ENCODE assay signal across 9 cellular contexts in genomic region chr19:45952691-45953505, GRCh38. TPM values are rescaled to one million over a fixed set of nuclear protein-coding genes. Genes with fewer than 3 reads are reported as not detected.
DNase-seq lines count a peak whose midpoint lies in the region; ATAC-seq and TF ChIP-seq lines count a peak whose summit lies in the region.
"Had no signal": no experiment of that assay in that cellular context is flagged by ENCODE, and none has a peak within 500 bp of the region (broad histone marks: within the 10 kb centered on the region; RNA-seq: fewer than 3 reads in every experiment).

No MANE protein-coding gene starts in this region.

- H3K9me3 Mint-ChIP-seq in activated CD4-positive, alpha-beta T cell treated with anti-CD3 and anti-CD28 coated beads for 36 hours (ENCODE audit: low read depth): peaks cover 3% of the 10 kb centered on the region

- WGBS in body of pancreas, 2 donors: 1 to 4% methylated on average over 23 to 43 of the region's 43 CpGs

- H3K4me1 ChIP-seq in body of pancreas: peaks cover 10% of the 10 kb centered on the region

- H3K4me1 Mint-ChIP-seq in activated CD4-positive, alpha-beta T cell treated with anti-CD3 and anti-CD28 coated beads for 36 hours: peaks cover 9% of the 10 kb centered on the region

- H3K27me3 ChIP-seq in body of pancreas: no peaks in the 10 kb centered on the region

- no peaks in the 10 kb centered on the region for H3K36me3 ChIP-seq in body of pancreas (replicated peaks in 1 of 2; ENCODE audit: insufficient read depth in 1 of 2, low read depth in 2 of 2)

- H3K27me3 Mint-ChIP-seq in activated CD4-positive, alpha-beta T cell treated with anti-CD3 and anti-CD28 coated beads for 36 hours: peaks cover 24% of the 10 kb centered on the region

- intact Hi-C loops in activated CD4-positive, alpha-beta T cell treated with anti-CD3 and anti-CD28 coated beads for 36 hours (cut with DNase I, micrococcal nuclease): no loop called here
- intact Hi-C loops in body of pancreas (cut with DNase I): no loop called here
- intact Hi-C loops in posterior vena cava (cut with DNase I): no loop called here

- no peak overlapping the region for H3K4me3 ChIP-seq in body of pancreas

- H3K27ac ChIP-seq in RWPE1: no peak overlapping the region
- no peak overlapping the region for H3K27ac ChIP-seq in body of pancreas
- H3K27ac ChIP-seq: epithelial cell of prostate had no signal

- POLR2A ChIA-PET in activated CD4-positive, alpha-beta T cell treated with anti-CD3 and anti-CD28 coated beads for 36 hours (lab: Charles Lee): interaction anchor here (0.6 to 1.0 kb wide), 2 partner anchors 90 to 191 kb away, joined by 3 to 4 read pairs; partner anchors contain the start of gene SYMPK
- POLR2A ChIA-PET in RWPE1 (lab: Yijun Ruan, JAX; ENCODE audit: low non-redundant PET): interaction anchor here (0.7 kb wide), 1 partner anchor 58 kb away, joined by 3 read pairs; no protein-coding TSS in a partner anchor

- H3K9me3 ChIP-seq in body of pancreas: no peaks in the 10 kb centered on the region

- peak overlapping the region; percentile 67 for H3K4me3 Mint-ChIP-seq in activated CD4-positive, alpha-beta T cell treated with anti-CD3 and anti-CD28 coated beads for 36 hours

- ATAC-seq in activated CD4-positive, alpha-beta T cell treated with anti-CD3 and anti-CD28 coated beads for 36 hours: peak; percentile 65
- ATAC-seq in body of pancreas: peak; percentile 47
- ATAC-seq in HG02840 (IDR thresholded peaks at IDR 0.05; ENCODE audit: low FRiP score, unreplicated experiment): no peak

- CTCF ChIA-PET in activated CD4-positive, alpha-beta T cell treated with anti-CD3 and anti-CD28 coated beads for 36 hours (lab: Charles Lee): interaction anchor here (1.0 kb wide), 1 partner anchor 64 kb away, joined by 4 read pairs; no protein-coding TSS in a partner anchor
- CTCF ChIA-PET in RWPE1 (lab: Yijun Ruan, JAX): no interaction called here

- peak; percentile 66 for DNase-seq in activated CD4-positive, alpha-beta T cell treated with anti-CD3 and anti-CD28 coated beads for 36 hours
- no peak for DNase-seq in activated CD4-positive, alpha-beta T cell treated with anti-CD3 and anti-CD28 coated beads for 1 hour
- DNase-seq in RWPE1 (ENCODE audit: low spot score) (peak; percentile 71), body of pancreas (peak; percentile 54 to 66 (median 58)), islet precursor cell (peak; percentile 84), posterior vena cava (ENCODE audit: low spot score) (no peak)
- DNase-seq in stimulated activated CD8-positive, alpha-beta memory T cell treated with anti-CD3 and anti-CD28 coated beads, Interleukin-4, amount 100 ng/mL, for 48 hours: peak; percentile 67

- no peaks in the 10 kb centered on the region for H3K36me3 Mint-ChIP-seq in activated CD4-positive, alpha-beta T cell treated with anti-CD3 and anti-CD28 coated beads for 36 hours (ENCODE audit: low read depth)

- no peak overlapping the region for H3K27ac Mint-ChIP-seq in activated CD4-positive, alpha-beta T cell treated with anti-CD3 and anti-CD28 coated beads for 36 hours

- TF ChIP-seq CTCF in RWPE1 (conservative IDR thresholded peaks at IDR 0.05; ENCODE audit: low read depth): no peak
- TF ChIP-seq CTCF in body of pancreas (IDR thresholded peaks at IDR 0.05): no peak

- no peak for TF ChIP-seq POLR2A in body of pancreas (IDR thresholded peaks at IDR 0.05)

RNA-seq across cellular contexts. Expression of gene NOVA2, which starts 20.8 kb away (rescaled TPM):
- total RNA-seq in activated CD4-positive, alpha-beta T cell treated with anti-CD3 and anti-CD28 coated beads for 36 hours: under 1 TPM; 0.02 to 0.09 TPM
- total RNA-seq in body of pancreas (1 to 10 TPM; 1.3 to 1.6 TPM), posterior vena cava (1 to 10 TPM; 7.9 to 8.0 TPM)

RNA-seq across cellular contexts. Expression of gene NANOS2, which starts 38.3 kb away (rescaled TPM):
- total RNA-seq in activated CD4-positive, alpha-beta T cell treated with anti-CD3 and anti-CD28 coated beads for 36 hours: not detected
- not detected for total RNA-seq in body of pancreas
- total RNA-seq in posterior vena cava: not detected

RNA-seq across cellular contexts. Expression of gene CCDC61, which starts 42.4 kb away (rescaled TPM):
- 10 to 100 TPM; 22.4 to 26.2 TPM for total RNA-seq in activated CD4-positive, alpha-beta T cell treated with anti-CD3 and anti-CD28 coated beads for 36 hours
- 10 to 100 TPM in 1 of 2 donors, 1 to 10 TPM in 1; 7.8 to 14.5 TPM for total RNA-seq in body of pancreas
- total RNA-seq in posterior vena cava: 10 to 100 TPM in 1 of 2 donors, 1 to 10 TPM in 1; 10.0 to 12.9 TPM

RNA-seq across cellular contexts. Expression of gene MYPOP, which starts 50.5 kb away (rescaled TPM):
- 1 to 10 TPM; 5.0 to 5.6 TPM for total RNA-seq in activated CD4-positive, alpha-beta T cell treated with anti-CD3 and anti-CD28 coated beads for 36 hours
- total RNA-seq in body of pancreas (10 to 100 TPM in 1 of 2 donors, 1 to 10 TPM in 1; 6.7 to 13.5 TPM), posterior vena cava (1 to 10 TPM; 4.3 to 6.1 TPM)

Comparison
In these comparisons a context has a peak if more than half of its experiments do, and no peak if none do; other contexts are left out.
1. DNase-seq: peak in activated CD4-positive, alpha-beta T cell treated with anti-CD3 and anti-CD28 coated beads for 36 hours (single experiment), RWPE1 (single experiment), body of pancreas (4 of 4), islet precursor cell (single experiment) and stimulated activated CD8-positive, alpha-beta memory T cell treated with anti-CD3 and anti-CD28 coated beads, Interleukin-4, amount 100 ng/mL, for 48 hours (single experiment); none in activated CD4-positive, alpha-beta T cell treated with anti-CD3 and anti-CD28 coated beads for 1 hour (single experiment) and posterior vena cava (single experiment).